Comparison of ENCODE assay signal across 15 cellular contexts in the genomic region with DNA sequence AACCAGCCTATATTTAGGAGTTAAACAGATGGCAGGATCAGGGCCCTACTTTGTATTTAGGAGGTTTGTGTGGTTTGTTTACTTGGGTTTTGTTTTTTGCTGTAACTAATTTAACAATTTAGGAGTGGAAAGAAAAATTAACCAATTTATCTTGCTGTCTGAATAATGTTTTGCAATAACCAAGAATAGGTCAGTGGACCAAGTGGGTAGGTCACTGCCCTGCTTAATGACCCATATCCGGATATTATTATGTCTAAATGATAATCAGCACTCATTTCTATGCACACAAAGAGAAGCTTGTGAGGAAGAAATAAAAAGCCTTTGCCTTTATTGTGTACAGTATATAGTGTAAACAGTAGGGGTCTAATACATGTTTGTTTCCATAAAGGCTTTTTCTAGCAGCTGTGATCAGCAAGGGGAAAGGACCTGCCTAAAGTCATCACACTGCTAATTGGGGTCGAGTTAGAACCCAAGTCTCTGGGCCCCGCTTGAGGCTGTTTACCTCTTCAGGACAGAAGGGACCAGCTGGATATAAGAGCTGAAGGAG.
DNase-seq lines count a peak whose midpoint lies in the region; ATAC-seq and TF ChIP-seq lines count a peak whose summit lies in the region.
"Had no signal": no experiment of that assay in that cellular context is flagged by ENCODE, and none has a peak within 500 bp of the region (broad histone marks: within the 10 kb centered on the region; RNA-seq: fewer than 3 reads in every experiment).

No MANE protein-coding gene starts in this region.

- intact Hi-C loops in cardiac septum (cut with DNase I) (no loop called here), body of pancreas (cut with DNase I) (no loop called here)

- no peak overlapping the region for H3K27ac Mint-ChIP-seq in neural progenitor cell
- H3K27ac Mint-ChIP-seq in effector memory CD8-positive, alpha-beta T cell, result no peak overlapping the region
- H3K27ac Mint-ChIP-seq: CD8-positive, alpha-beta memory T cell had no signal

- H3F3A ChIP-seq in neural progenitor cell (ENCODE audit: low read depth) (peaks cover 48% of the 10 kb centered on the region), GM23248 (ENCODE audit: insufficient read depth) (peaks cover 17% of the 10 kb centered on the region)

- 51 to 62% methylated on average over 3 of the region's 3 CpGs for WGBS in body of pancreas, 2 donors
- 67 to 78% methylated on average over 3 of the region's 3 CpGs for WGBS in GM23248 (ENCODE audit: low coverage in 1 of 2, low lambda C conversion rate in 2 of 2, missing lambda C conversion rate in 2 of 2), 2 experiments

- H3K27ac ChIP-seq in cardiac muscle cell (peak overlapping the region; percentile 12), body of pancreas (peak overlapping the region in 3 of 4 donors; percentile 33 to 53 (median 48)), neural progenitor cell (peak overlapping the region; percentile 50), GM23248 (no peak overlapping the region)
- H3K27ac ChIP-seq: BLaER1 treated with 17β-estradiol and CSF1 and Interleukin-3, amounts not matched to agents 10 nM and 100 nM; PC-9 had no signal

- H3K4me1 ChIP-seq in cardiac muscle cell (ENCODE audit: low read depth) (peaks cover 57% of the 10 kb centered on the region), body of pancreas (peaks cover 46% of the 10 kb centered on the region), neural progenitor cell (peaks cover 84% of the 10 kb centered on the region), GM23248 (ENCODE audit: insufficient read depth) (peaks cover 35% of the 10 kb centered on the region)

- no peaks in the 10 kb centered on the region for H3K9me3 Mint-ChIP-seq in neural progenitor cell
- no peaks in the 10 kb centered on the region for H3K9me3 Mint-ChIP-seq in effector memory CD8-positive, alpha-beta T cell
- H3K9me3 Mint-ChIP-seq: CD8-positive, alpha-beta memory T cell had no signal

- H3K9me3 ChIP-seq in cardiac muscle cell (ENCODE audit: low read depth), result no peaks in the 10 kb centered on the region
- no peaks in the 10 kb centered on the region for H3K9me3 ChIP-seq in body of pancreas
- no peaks in the 10 kb centered on the region for H3K9me3 ChIP-seq in neural progenitor cell (ENCODE audit: low read depth)
- no peaks in the 10 kb centered on the region for H3K9me3 ChIP-seq in GM23248 (ENCODE audit: low read depth)
- H3K9me3 ChIP-seq: BLaER1 treated with 17β-estradiol and CSF1 and Interleukin-3, amounts not matched to agents 10 nM and 100 nM had no signal

- no peaks in the 10 kb centered on the region for H3K36me3 ChIP-seq in cardiac muscle cell
- no peaks in the 10 kb centered on the region for H3K36me3 ChIP-seq in body of pancreas (replicated peaks in 1 of 2; ENCODE audit: insufficient read depth in 1 of 2, low read depth in 2 of 2)
- H3K36me3 ChIP-seq in neural progenitor cell, result no peaks in the 10 kb centered on the region
- no peaks in the 10 kb centered on the region for H3K36me3 ChIP-seq in GM23248 (ENCODE audit: low read depth)
- H3K36me3 ChIP-seq: BLaER1 treated with 17β-estradiol and CSF1 and Interleukin-3, amounts not matched to agents 10 nM and 100 nM had no signal

- in situ Hi-C loops in GM23248 (cut with MboI), result no loop called here

- DNase-seq in cardiac muscle cell (ENCODE audit: low read depth in 1 of 2, low spot score in 1 of 2) (no peak), cardiac septum (ENCODE audit: low spot score) (no peak), NCI-H146 (lab: John Stamatoyannopoulos, UW) (peak; percentile 85), body of pancreas (no peak), neural progenitor cell (ENCODE audit: low spot score) (no peak), GM23248 (no peak)
- no peak for DNase-seq in effector memory CD8-positive, alpha-beta T cell
- DNase-seq: CD8-positive, alpha-beta memory T cell; NCI-H1048; NCI-H187; NCI-H345; NCI-H774; PC-9 had no signal

- H3K27me3 Mint-ChIP-seq in neural progenitor cell (ENCODE audit: insufficient read depth, low read depth), result peaks cover 5% of the 10 kb centered on the region
- peaks cover 0 to 15% of the 10 kb centered on the region in 2 donors for H3K27me3 Mint-ChIP-seq in effector memory CD8-positive, alpha-beta T cell

- no peak overlapping the region for H2AFZ ChIP-seq in neural progenitor cell (replicated peaks)
- H2AFZ ChIP-seq in GM23248, result no peak overlapping the region
- H2AFZ ChIP-seq: PC-9 had no signal

- H3K9ac ChIP-seq in neural progenitor cell (no peak overlapping the region), GM23248 (no peak overlapping the region)
- H3K9ac ChIP-seq: BLaER1 treated with 17β-estradiol and CSF1 and Interleukin-3, amounts not matched to agents 10 nM and 100 nM had no signal

- H3K36me3 Mint-ChIP-seq in neural progenitor cell, result no peaks in the 10 kb centered on the region
- H3K36me3 Mint-ChIP-seq in effector memory CD8-positive, alpha-beta T cell (ENCODE audit: insufficient read depth), result no peaks in the 10 kb centered on the region
- H3K36me3 Mint-ChIP-seq: CD8-positive, alpha-beta memory T cell had no signal

- no peak for ATAC-seq in body of pancreas
- ATAC-seq in effector memory CD8-positive, alpha-beta T cell (replicated peaks), result no peak
- ATAC-seq in HG03097 (IDR thresholded peaks at IDR 0.05; ENCODE audit: low FRiP score, unreplicated experiment), result no peak

- H3K4me2 ChIP-seq in neural progenitor cell (no peak overlapping the region), GM23248 (ENCODE audit: unreplicated experiment) (no peak overlapping the region)
- H3K4me2 ChIP-seq: BLaER1 treated with 17β-estradiol and CSF1 and Interleukin-3, amounts not matched to agents 10 nM and 100 nM; PC-9 had no signal

- no peak for TF ChIP-seq CTCF in cardiac muscle cell (IDR thresholded peaks at IDR 0.05; ENCODE audit: low read depth, low read length)
- TF ChIP-seq CTCF in body of pancreas (IDR thresholded peaks at IDR 0.05), result no peak
- no peak for TF ChIP-seq CTCF in neural progenitor cell (IDR thresholded peaks at IDR 0.05)

- no peak for TF ChIP-seq POLR2A in body of pancreas (IDR thresholded peaks at IDR 0.05)

- H4K20me1 ChIP-seq in neural progenitor cell (ENCODE audit: low read depth) (peaks cover 15% of the 10 kb centered on the region), GM23248 (ENCODE audit: insufficient read depth) (no peaks in the 10 kb centered on the region)

- no peak overlapping the region for H3K4me3 Mint-ChIP-seq in neural progenitor cell
- H3K4me3 Mint-ChIP-seq in effector memory CD8-positive, alpha-beta T cell, result no peak overlapping the region
- H3K4me3 Mint-ChIP-seq: CD8-positive, alpha-beta memory T cell had no signal

- no peaks in the 10 kb centered on the region for H3K9me2 ChIP-seq in GM23248 (ENCODE audit: insufficient read depth)

- H3K27me3 ChIP-seq in cardiac muscle cell (no peaks in the 10 kb centered on the region), body of pancreas (no peaks in the 10 kb centered on the region), neural progenitor cell (no peaks in the 10 kb centered on the region), GM23248 (replicated peaks; ENCODE audit: insufficient read depth) (no peaks in the 10 kb centered on the region)
- H3K27me3 ChIP-seq: BLaER1 treated with 17β-estradiol and CSF1 and Interleukin-3, amounts not matched to agents 10 nM and 100 nM had no signal

- no peak overlapping the region for H3K4me3 ChIP-seq in cardiac muscle cell
- no peak overlapping the region for H3K4me3 ChIP-seq in body of pancreas
- no peak overlapping the region for H3K4me3 ChIP-seq in neural progenitor cell
- no peak overlapping the region for H3K4me3 ChIP-seq in GM23248
- H3K4me3 ChIP-seq: BLaER1 treated with 17β-estradiol and CSF1 and Interleukin-3, amounts not matched to agents 10 nM and 100 nM; PC-9 had no signal

- peaks cover 49% of the 10 kb centered on the region for H3K79me2 ChIP-seq in neural progenitor cell (ENCODE audit: low read depth)
- no peaks in the 10 kb centered on the region for H3K79me2 ChIP-seq in GM23248 (ENCODE audit: insufficient read depth)

- H3K4me1 Mint-ChIP-seq in neural progenitor cell, result peaks cover 83% of the 10 kb centered on the region
- no peaks in the 10 kb centered on the region for H3K4me1 Mint-ChIP-seq in effector memory CD8-positive, alpha-beta T cell (ENCODE audit: low read depth in 2 of 2)
- H3K4me1 Mint-ChIP-seq: CD8-positive, alpha-beta memory T cell had no signal
